ENCODE assay signal across 19 cellular contexts in genomic region chr5:131759704-131760103, GRCh38. TPM values are rescaled to one million over a fixed set of nuclear protein-coding genes. Genes with fewer than 3 reads are reported as not detected.
A peak's percentile ranks its signal among the peaks of the same experiment; 100 is the strongest.
DNase-seq lines count a peak whose midpoint lies in the region; ATAC-seq and TF ChIP-seq lines count a peak whose summit lies in the region.
"Had no signal": no experiment of that assay in that cellular context is flagged by ENCODE, and none has a peak within 500 bp of the region (broad histone marks: within the 10 kb centered on the region; RNA-seq: fewer than 3 reads in every experiment).

No MANE protein-coding gene starts in this region.

- H3K36me3 ChIP-seq in SK-N-SH (replicated peaks in 1 of 2; ENCODE audit: control insufficient read depth in 1 of 2, insufficient read depth in 2 of 2, low read length in 1 of 2) (peaks cover 0 to 2% of the 10 kb centered on the region in 2 experiments), HEK293 (ENCODE audit: control insufficient read depth in 2 of 2, insufficient read depth in 1 of 2, low read length in 2 of 2) (no peaks in the 10 kb centered on the region), gastrocnemius medialis (no peaks in the 10 kb centered on the region)

- H3K27ac Mint-ChIP-seq in T-helper 17 cell = peak overlapping the region; percentile 62
- H3K27ac Mint-ChIP-seq: CD8-positive, alpha-beta T cell; H9; IgD-negative memory B cell had no signal

- CTCF ChIA-PET in SK-N-SH (lab: Yijun Ruan, JAX) (no interaction called here), HEK293 (lab: Yijun Ruan, JAX) (no interaction called here)

- TF ChIP-seq CTCF in SK-N-SH (IDR thresholded peaks at IDR 0.05) = no peak
- TF ChIP-seq CTCF in HEK293 (tag by site-specific recombination; IDR thresholded peaks at IDR 0.05) = no peak
- no peak for TF ChIP-seq CTCF in gastrocnemius medialis (IDR thresholded peaks at IDR 0.05 in 4 of 5, conservative IDR thresholded peaks at IDR 0.05 in 1 of 5)

- POLR2A ChIA-PET in SK-N-SH (lab: Yijun Ruan, JAX) = no interaction called here
- POLR2A ChIA-PET in HEK293 (lab: Yijun Ruan, JAX) = no interaction called here

- no peak overlapping the region for H3K9ac ChIP-seq in SK-N-SH

- peaks cover 63% of the 10 kb centered on the region for H4K20me1 ChIP-seq in SK-N-SH (ENCODE audit: insufficient read depth)

- H3K9me3 ChIP-seq in SK-N-SH (no peaks in the 10 kb centered on the region), HEK293 (ENCODE audit: control insufficient read depth, insufficient read depth, low read depth, low read length) (no peaks in the 10 kb centered on the region), T-helper 17 cell (ENCODE audit: control insufficient read depth, low read length, poor library complexity, severe bottlenecking) (peaks cover 2% of the 10 kb centered on the region), gastrocnemius medialis (no peaks in the 10 kb centered on the region)

- no peak for ATAC-seq in SK-N-SH treated with all-trans-retinoic acid at 6 μM for 48 hours
- no peak for ATAC-seq in T-helper 17 cell
- no peak for ATAC-seq in gastrocnemius medialis
- ATAC-seq in GM18873 (IDR thresholded peaks at IDR 0.05; ENCODE audit: low FRiP score, unreplicated experiment) = no peak
- no peak for ATAC-seq in HG03342 (IDR thresholded peaks at IDR 0.05; ENCODE audit: unreplicated experiment)
- ATAC-seq: A549; CD8-positive, alpha-beta T cell; HepG2 had no signal

- in situ Hi-C loops in gastrocnemius medialis (cut with MboI; ENCODE audit: low sequenced_read_pairs in 4 of 4) = loop anchor here in 1 of 4 donors (25.0 kb wide), 1 partner anchor 597 kb away; the partner anchor contains the start of genes HINT1 and LYRM7

- H3K4me1 ChIP-seq in SK-N-SH (ENCODE audit: control insufficient read depth in 1 of 2, insufficient read depth in 2 of 2, low read depth in 1 of 2, low read length in 1 of 2) = peaks cover 0 to 8% of the 10 kb centered on the region in 2 experiments; a peak in 1 of 4 replicates
- peaks cover 8% of the 10 kb centered on the region for H3K4me1 ChIP-seq in HEK293 (ENCODE audit: control insufficient read depth, insufficient read depth, low read length)
- peaks cover 55 to 58% of the 10 kb centered on the region in 2 donors for H3K4me1 ChIP-seq in gastrocnemius medialis
- H3K4me1 ChIP-seq: A549 had no signal

- peaks cover 30% of the 10 kb centered on the region for H3K4me1 Mint-ChIP-seq in T-helper 17 cell

- H3K4me3 ChIP-seq in SK-N-SH (ENCODE audit: low read depth in 2 of 2, low read length in 1 of 2) (no peak overlapping the region), HEK293 (ENCODE audit: low read depth, low read length) (no peak overlapping the region), gastrocnemius medialis (no peak overlapping the region)
- H3K4me3 ChIP-seq: A549; BLaER1 treated with 17β-estradiol and CSF1 and Interleukin-3, amounts not matched to agents 10 nM and 100 nM had no signal

- intact Hi-C loops in gastrocnemius medialis (cut with DNase I; ENCODE audit: low total_unique reads) = no loop called here

- peaks cover 2% of the 10 kb centered on the region for H3K36me3 Mint-ChIP-seq in T-helper 17 cell (ENCODE audit: low read depth)

- H3K27ac ChIP-seq in SK-N-SH (ENCODE audit: low read depth in 2 of 2, low read length in 1 of 2) (no peak overlapping the region), HEK293 (ENCODE audit: extremely low read depth, low read depth, low read length) (no peak overlapping the region), gastrocnemius medialis (peak overlapping the region in 3 of 4 donors; percentile 80 to 88 (median 82))
- H3K27ac ChIP-seq: 22Rv1, A549 had no signal

- peaks cover 3% of the 10 kb centered on the region for H3F3A ChIP-seq in SK-N-SH (replicated peaks; ENCODE audit: insufficient read depth)

- no peaks in the 10 kb centered on the region for H3K27me3 Mint-ChIP-seq in T-helper 17 cell
- H3K27me3 Mint-ChIP-seq: IgD-negative memory B cell had no signal

- no peaks in the 10 kb centered on the region for H3K27me3 ChIP-seq in SK-N-SH (ENCODE audit: insufficient read depth)
- no peaks in the 10 kb centered on the region for H3K27me3 ChIP-seq in gastrocnemius medialis
- H3K27me3 ChIP-seq: BLaER1 treated with 17β-estradiol and CSF1 and Interleukin-3, amounts not matched to agents 10 nM and 100 nM had no signal

- H3K79me2 ChIP-seq in SK-N-SH (ENCODE audit: insufficient read depth) = peaks cover 100% of the 10 kb centered on the region

- 100% methylated on average over 1 of the region's 1 CpG for WGBS in SK-N-SH (ENCODE audit: low lambda C conversion rate)

- no peak for TF ChIP-seq RAD21 in SK-N-SH (IDR thresholded peaks at IDR 0.05; ENCODE audit: low read length)

- no peak overlapping the region for H3K4me2 ChIP-seq in SK-N-SH
- H3K4me2 ChIP-seq: A549 had no signal

- TF ChIP-seq POLR2A in gastrocnemius medialis (IDR thresholded peaks at IDR 0.05) = no peak

- H3K4me3 Mint-ChIP-seq in T-helper 17 cell = no peak overlapping the region
- H3K4me3 Mint-ChIP-seq: CD8-positive, alpha-beta T cell; H9 had no signal

- no peaks in the 10 kb centered on the region for H3K9me2 ChIP-seq in SK-N-SH

- TF ChIP-seq EP300 in SK-N-SH (IDR thresholded peaks at IDR 0.05; ENCODE audit: borderline replicate concordance in 1 of 2, low read depth in 1 of 2, low read length in 1 of 2) = no peak

- DNase-seq in SK-N-SH = no peak
- no peak for DNase-seq in T-helper 17 cell
- no peak for DNase-seq in gastrocnemius medialis
- DNase-seq in medulla oblongata (ENCODE audit: extremely low spot score) = no peak
- DNase-seq: AML-193; Calu3; CD8-positive, alpha-beta T cell; DMS79 treated with DMSO at 0.1 percent for 48 hours; GF-D8; H9 had no signal

- H2AFZ ChIP-seq in SK-N-SH (ENCODE audit: low read depth) = no peak overlapping the region

TF ChIP-seq in SK-N-SH treated with all-trans-retinoic acid at 6 μM for 48 hours, 23 proteins besides CTCF, POLR2A, EP300 and RAD21:
- TF ChIP-seq ZNF8 (CRISPR knock-in tag; IDR thresholded peaks at IDR 0.05) (0 out of 2 replicates have a peak, but pooled peaks have one; percentile 28), TOX (CRISPR knock-in tag; IDR thresholded peaks at IDR 0.05; ENCODE audit: borderline replicate concordance) (no peak)

TF ChIP-seq in SK-N-SH, 30 proteins besides CTCF, POLR2A, EP300 and RAD21:
- no peak for TF ChIP-seq ELF1 (IDR thresholded peaks at IDR 0.05)
- TF ChIP-seq FOSL2 (IDR thresholded peaks at IDR 0.05; ENCODE audit: borderline replicate concordance, low read depth) = no peak
- no peak for TF ChIP-seq IRF3 (IDR thresholded peaks at IDR 0.05; ENCODE audit: low read depth, low read length)
- TF ChIP-seq EZH2phosphoT487 (IDR thresholded peaks at IDR 0.05; ENCODE audit: borderline replicate concordance, low read depth) = no peak
- no peak for TF ChIP-seq YY1 (IDR thresholded peaks at IDR 0.05; ENCODE audit: low read depth)
- TF ChIP-seq RCOR1 (IDR thresholded peaks at IDR 0.05; ENCODE audit: low read length) = no peak
- TF ChIP-seq GATA2 (CRISPR knock-in tag; IDR thresholded peaks at IDR 0.05) = no peak
- no peak for TF ChIP-seq SMC3 (IDR thresholded peaks at IDR 0.05; ENCODE audit: low read depth, low read length)

TF ChIP-seq in HEK293, 187 proteins besides CTCF, POLR2A, EP300 and RAD21:
- TF ChIP-seq ZNF768 (tag by site-specific recombination; IDR thresholded peaks at IDR 0.05) (no peak), YY1 (tag by site-specific recombination; IDR thresholded peaks at IDR 0.05) (no peak), ZNF658 (tag by site-specific recombination; IDR thresholded peaks at IDR 0.05) (no peak), ZNF776 (tag by site-specific recombination; IDR thresholded peaks at IDR 0.05; ENCODE audit: borderline replicate concordance) (no peak), ZNF521 (tag by site-specific recombination; IDR thresholded peaks at IDR 0.05) (no peak), ZNF146 (tag by site-specific recombination; IDR thresholded peaks at IDR 0.05) (peak; percentile 93), ZNF416 (tag by site-specific recombination; IDR thresholded peaks at IDR 0.05) (no peak)

RNA-seq across cellular contexts. Expression of gene FNIP1, which starts 37.1 kb away (rescaled TPM):
- 2.4 and 3.7 TPM in 2 replicates for polyA plus RNA-seq in SK-N-SH (2012; rRNA removed)
- polyA plus RNA-seq in SK-N-SH (2012; cell fraction: cytosol; rRNA removed) = 3.4 and 3.6 TPM in 2 replicates
- polyA plus RNA-seq in SK-N-SH (2012; cell fraction: nucleus; rRNA removed) = 5.2 and 8.3 TPM in 2 replicates
- total RNA-seq in T-helper 17 cell (10 to 100 TPM; 27.5 to 28.8 TPM), gastrocnemius medialis (10 to 100 TPM; 53.9 to 84.7 (median 66.9) TPM)

Comparison
In these comparisons a context has a peak if more than half of its experiments do, and no peak if none do; other contexts are left out.
1. H3K27ac ChIP-seq: peak in gastrocnemius medialis (3 of 4); none in SK-N-SH (0 of 2) and HEK293 (single experiment).